Comparison of ENCODE assay signal across 20 cellular contexts in genomic region chr14:59474172-59474571, GRCh38. TPM values are rescaled to one million over a fixed set of nuclear protein-coding genes. Genes with fewer than 3 reads are reported as not detected.
DNase-seq lines count a peak whose midpoint lies in the region; ATAC-seq and TF ChIP-seq lines count a peak whose summit lies in the region.
"Had no signal": no experiment of that assay in that cellular context is flagged by ENCODE, and none has a peak within 500 bp of the region (broad histone marks: within the 10 kb centered on the region; RNA-seq: fewer than 3 reads in every experiment).

No MANE protein-coding gene starts in this region.

- peak; percentile 73 for DNase-seq in D341Med (ENCODE audit: low spot score)
- DNase-seq in IMR-90 = peak; percentile 72
- DNase-seq in brain microvascular endothelial cell = peak; percentile 48
- DNase-seq in myocyte (ENCODE audit: low read depth) = peak; percentile 81
- no peak for DNase-seq in thyroid gland
- DNase-seq in germinal center (ENCODE audit: low spot score) = no peak
- no peak for DNase-seq in anterior cingulate cortex (lab: John Stamatoyannopoulos, UW)
- DNase-seq: DMS153, lower lobe of right lung, naive B cell, NCI-H1092 treated with DMSO at 0.1 percent for 48 hours, NCI-H2171, T-helper 1 cell had no signal

- no peak overlapping the region for H2AK9ac ChIP-seq in IMR-90 (replicated peaks; ENCODE audit: low read depth, low read length, poor library complexity)

- H4K20me1 ChIP-seq in IMR-90 (ENCODE audit: insufficient read depth, low read length) = peaks cover 6% of the 10 kb centered on the region; the same call in 1 of the 2 replicates

- H3K79me1 ChIP-seq in IMR-90 (ENCODE audit: low read depth in 1 of 2, low read length in 2 of 2) = peaks cover 19 to 53% of the 10 kb centered on the region in 2 experiments

- BruUV-seq in IMR-90 (replicated peaks; lab: Mats Ljungman, UMichigan) = no TSS peak

- H3K4ac ChIP-seq in IMR-90 (ENCODE audit: low read depth, low read length) = no peak overlapping the region

- no CpG with 5 or more reads among the region's 1 CpG for WGBS in IMR-90 (ENCODE audit: extremely low coverage in 2 of 2, insufficient read length in 1 of 2), 2 experiments
- 68 to 82% methylated on average over 1 of the region's 1 CpG for WGBS in thyroid gland, 2 donors

- H2BK15ac ChIP-seq in IMR-90 (ENCODE audit: low read depth, low read length) = no peak overlapping the region; the same call in 2 of the 3 replicates

- H3K9ac ChIP-seq in IMR-90 (ENCODE audit: low read depth, low read length) = no peak overlapping the region; the same call in 1 of the 2 replicates
- H3K9ac ChIP-seq: BLaER1 treated with 17β-estradiol and CSF1 and Interleukin-3, amounts not matched to agents 10 nM and 100 nM had no signal

- peak; percentile 63; the same call in 1 of the 2 replicates for ATAC-seq in IMR-90 (ENCODE audit: low read depth)
- no peak for ATAC-seq in HG03469 (IDR thresholded peaks at IDR 0.05; ENCODE audit: unreplicated experiment)
- ATAC-seq: GM23338; K562; lower lobe of right lung; stimulated activated memory B cell treated with anti-CD40 and anti-IgM and Interleukin-4, amounts not matched to agents 10 μg/mL and 1 μg/mL and 100 μg/mL, for 72 hours; WTC11 had no signal

- H2AFZ ChIP-seq in IMR-90 (replicated peaks; ENCODE audit: low read length, poor library complexity) = no peak overlapping the region
- H2AFZ ChIP-seq: GM23338 had no signal

- dilution Hi-C loops in IMR-90 (cut with HindIII; ENCODE audit: low sequenced_read_pairs, unreplicated experiment) = no loop called here

- H3K56ac ChIP-seq in IMR-90 (ENCODE audit: extremely low read depth, insufficient read depth, low read length) = no peak overlapping the region

- CTCF ChIA-PET in IMR-90 (lab: Yijun Ruan, JAX) = no interaction called here

- H3K36me3 ChIP-seq in IMR-90 (ENCODE audit: control insufficient read depth, insufficient read depth, low read length) (peaks cover 34% of the 10 kb centered on the region), brain microvascular endothelial cell (replicated peaks) (peaks cover 49% of the 10 kb centered on the region), thyroid gland (peaks cover 21 to 29% of the 10 kb centered on the region in 2 donors)

- intact Hi-C loops in IMR-90 (cut with micrococcal nuclease) = no loop called here
- intact Hi-C loops in thyroid gland (cut with DNase I) = no loop called here

- H2BK120ac ChIP-seq in IMR-90 (ENCODE audit: low read depth, low read length) = peak overlapping the region; percentile 28; the same call in 1 of the 2 replicates

- peak overlapping the region; percentile 59; the same call in 1 of the 2 replicates for H3K14ac ChIP-seq in IMR-90 (replicated peaks; ENCODE audit: low read depth, low read length)

- peak overlapping the region; percentile 44 to 66 for H4K8ac ChIP-seq in IMR-90 (ENCODE audit: low read depth in 2 of 2, low read length in 2 of 2)

- peak overlapping the region; percentile 12; the same call in 1 of the 2 replicates for H4K5ac ChIP-seq in IMR-90 (ENCODE audit: low read depth, low read length)

- H3K23ac ChIP-seq in IMR-90 (ENCODE audit: low read depth, low read length) = no peak overlapping the region

- peak overlapping the region; percentile 6 for H2BK5ac ChIP-seq in IMR-90 (ENCODE audit: low read depth, low read length, poor library complexity, severe bottlenecking)

- H3K18ac ChIP-seq in IMR-90 (ENCODE audit: low read depth, low read length) = no peak overlapping the region; the same call in 1 of the 2 replicates

- no peak for TF ChIP-seq CTCF in IMR-90 (conservative IDR thresholded peaks at IDR 0.05; ENCODE audit: low read depth, low read length)
- no peak for TF ChIP-seq CTCF in brain microvascular endothelial cell (IDR thresholded peaks at IDR 0.05; ENCODE audit: low read depth, low read length, missing control alignments)
- no peak for TF ChIP-seq CTCF in thyroid gland (IDR thresholded peaks at IDR 0.05)

- H2BK20ac ChIP-seq in IMR-90 (ENCODE audit: low read depth, low read length) = peak overlapping the region; percentile 17; the same call in 1 of the 2 replicates

- H3K9me3 ChIP-seq in IMR-90 (ENCODE audit: control insufficient read depth, insufficient read depth, low read length) (no peaks in the 10 kb centered on the region), thyroid gland (no peaks in the 10 kb centered on the region)
- H3K9me3 ChIP-seq: BLaER1 treated with 17β-estradiol and CSF1 and Interleukin-3, amounts not matched to agents 10 nM and 100 nM; lower lobe of right lung; prostate gland had no signal

- no peak for TF ChIP-seq POLR2A in IMR-90 (IDR thresholded peaks at IDR 0.05; ENCODE audit: low read depth, low read length)
- no peak for TF ChIP-seq POLR2A in thyroid gland (IDR thresholded peaks at IDR 0.05)

- H3K4me2 ChIP-seq in IMR-90 (ENCODE audit: low read depth, low read length) = no peak overlapping the region
- H3K4me2 ChIP-seq: BLaER1 treated with 17β-estradiol and CSF1 and Interleukin-3, amounts not matched to agents 10 nM and 100 nM; GM23338 had no signal

- H2AK5ac ChIP-seq in IMR-90 (ENCODE audit: low read depth, low read length) = no peak overlapping the region

- H3K27ac ChIP-seq in IMR-90 (ENCODE audit: insufficient read depth, low read length) (peak overlapping the region; percentile 45), brain microvascular endothelial cell (no peak overlapping the region), thyroid gland (no peak overlapping the region)
- H3K27ac ChIP-seq: BLaER1 treated with 17β-estradiol and CSF1 and Interleukin-3, amounts not matched to agents 10 nM and 100 nM; lower lobe of right lung; prostate gland had no signal

- no peaks in the 10 kb centered on the region for H3K27me3 ChIP-seq in IMR-90 (ENCODE audit: control insufficient read depth, insufficient read depth, low read length)
- no peaks in the 10 kb centered on the region for H3K27me3 ChIP-seq in brain microvascular endothelial cell (replicated peaks)
- H3K27me3 ChIP-seq in thyroid gland = no peaks in the 10 kb centered on the region
- H3K27me3 ChIP-seq: BLaER1 treated with 17β-estradiol and CSF1 and Interleukin-3, amounts not matched to agents 10 nM and 100 nM had no signal

- H3K4me3 ChIP-seq in IMR-90 (ENCODE audit: insufficient read depth, low read depth, low read length) (no peak overlapping the region), brain microvascular endothelial cell (ENCODE audit: low read depth, low read length) (no peak overlapping the region), thyroid gland (replicated peaks in 1 of 3) (no peak overlapping the region)
- H3K4me3 ChIP-seq: BLaER1 treated with 17β-estradiol and CSF1 and Interleukin-3, amounts not matched to agents 10 nM and 100 nM; GM23338; K562; lower lobe of right lung; prostate gland had no signal

- in situ Hi-C loops in IMR-90 (cut with MboI; ENCODE audit: low sequenced_read_pairs) = loop anchor here (25.0 kb wide), 2 partner anchors 837 to 987 kb away; partner anchors contain the start of gene DACT1
- in situ Hi-C loops in brain microvascular endothelial cell (cut with HindIII; ENCODE audit: low pct_ligation_motif_present, low sequenced_read_pairs) = no loop called here

- H3K4me1 ChIP-seq in IMR-90 (ENCODE audit: control insufficient read depth, insufficient read depth, low read length) (peaks cover 7% of the 10 kb centered on the region), thyroid gland (no peaks in the 10 kb centered on the region)
- H3K4me1 ChIP-seq: BLaER1 treated with 17β-estradiol and CSF1 and Interleukin-3, amounts not matched to agents 10 nM and 100 nM; lower lobe of right lung; prostate gland had no signal

- H4K91ac ChIP-seq in IMR-90 (ENCODE audit: insufficient read depth, low read depth, low read length) = no peak overlapping the region; the same call in 1 of the 2 replicates

- POLR2A ChIA-PET in IMR-90 (lab: Charles Lee; ENCODE audit: unreplicated experiment) = no interaction called here

- no peak for TF ChIP-seq RAD21 in IMR-90 (IDR thresholded peaks at IDR 0.05; ENCODE audit: low read length)

- peaks cover 8% of the 10 kb centered on the region for H3K9me1 ChIP-seq in IMR-90 (ENCODE audit: insufficient read depth, low read length)

TF ChIP-seq in IMR-90, 13 proteins besides CTCF, POLR2A, EP300 and RAD21:
- TF ChIP-seq MXI1 (IDR thresholded peaks at IDR 0.05; ENCODE audit: borderline replicate concordance, low read depth, low read length) (no peak), RCOR1 (IDR thresholded peaks at IDR 0.05; ENCODE audit: insufficient replicate concordance, low read length) (no peak)

RNA-seq across cellular contexts. Expression of gene GPR135, which starts 9.0 kb away (rescaled TPM):
- total RNA-seq in IMR-90 (2012; rRNA removed) = 1.3 and 1.7 TPM in 2 replicates
- polyA plus RNA-seq in IMR-90 (2012; rRNA removed) = 1.9 and 2.4 TPM in 2 replicates
- polyA plus RNA-seq in IMR-90 (2012; cell fraction: cytosol; rRNA removed) = 0.17 and 1.6 TPM in 2 replicates
- 18.5 and 37.9 TPM in 2 replicates for polyA plus RNA-seq in IMR-90 (2012; cell fraction: nucleus; rRNA removed; ENCODE audit: low replicate concordance)
- total RNA-seq in myocyte = 4.6 and 6.5 TPM in 2 replicates
- polyA plus RNA-seq in myocyte (2012) = 2.1 TPM
- 10 to 100 TPM in 1 of 4 donors, 1 to 10 TPM in 3; 7.4 to 12.9 (median 7.7) TPM for total RNA-seq in thyroid gland

RNA-seq across cellular contexts. Expression of gene L3HYPDH, which starts 10.0 kb away (rescaled TPM):
- total RNA-seq in IMR-90 (2012; rRNA removed) (40.9 and 54.7 TPM in 2 replicates), myocyte (44.3 and 58.1 TPM in 2 replicates), thyroid gland (10 to 100 TPM; 54.8 to 97.7 (median 81.2) TPM)
- 45.3 and 49.1 TPM in 2 replicates for polyA plus RNA-seq in IMR-90 (2012; rRNA removed)
- 13.5 and 29.2 TPM in 2 replicates for polyA plus RNA-seq in IMR-90 (2012; cell fraction: cytosol; rRNA removed)
- polyA plus RNA-seq in IMR-90 (2012; cell fraction: nucleus; rRNA removed; ENCODE audit: low replicate concordance) = 181 and 246 TPM in 2 replicates
- polyA plus RNA-seq in myocyte (2012) = 37.1 TPM

RNA-seq across cellular contexts. Expression of gene JKAMP, which starts 10.1 kb away (rescaled TPM):
- 62.2 and 124 TPM in 2 replicates for total RNA-seq in IMR-90 (2012; rRNA removed)
- 90.1 and 101 TPM in 2 replicates for polyA plus RNA-seq in IMR-90 (2012; rRNA removed)
- polyA plus RNA-seq in IMR-90 (2012; cell fraction: cytosol; rRNA removed) = 16.5 and 17.9 TPM in 2 replicates
- 35.2 and 151 TPM in 2 replicates for polyA plus RNA-seq in IMR-90 (2012; cell fraction: nucleus; rRNA removed; ENCODE audit: low replicate concordance)
- total RNA-seq in myocyte = 132 and 141 TPM in 2 replicates
- polyA plus RNA-seq in myocyte (2012) = 65.6 TPM
- 10 to 100 TPM; 67.9 to 85.7 (median 75.5) TPM for total RNA-seq in thyroid gland

Comparison
In these comparisons a context has a peak if more than half of its experiments do, and no peak if none do; other contexts are left out.
1. DNase-seq: peak in D341Med (single experiment), IMR-90 (single experiment), brain microvascular endothelial cell (single experiment) and myocyte (single experiment); none in thyroid gland (0 of 2), germinal center (single experiment) and anterior cingulate cortex (0 of 58).